ENCODE assay signal across 15 cellular contexts in the genomic region with DNA sequence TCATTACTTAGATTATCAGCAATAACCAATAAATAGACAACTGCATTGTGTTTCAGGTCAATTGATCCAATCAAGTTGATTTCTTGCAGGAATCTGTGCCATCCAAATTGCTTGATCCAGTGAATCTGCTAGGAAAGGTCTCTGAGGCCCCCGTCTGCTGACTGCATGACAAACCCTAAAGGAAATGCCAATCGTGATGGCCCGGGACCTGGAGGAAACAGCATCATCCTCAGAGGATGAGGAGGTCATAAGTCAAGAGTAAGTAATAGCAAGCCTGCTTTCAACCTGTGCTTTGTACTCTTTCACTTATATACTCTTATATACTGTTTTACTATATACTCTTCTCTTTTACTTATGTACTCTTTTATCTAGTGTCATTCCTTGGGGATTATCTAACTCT. TPM values are rescaled to one million over a fixed set of nuclear protein-coding genes. Genes with fewer than 3 reads are reported as not detected.
DNase-seq lines count a peak whose midpoint lies in the region; ATAC-seq and TF ChIP-seq lines count a peak whose summit lies in the region.
"Had no signal": no experiment of that assay in that cellular context is flagged by ENCODE, and none has a peak within 500 bp of the region (broad histone marks: within the 10 kb centered on the region; RNA-seq: fewer than 3 reads in every experiment).

No MANE protein-coding gene starts in this region.

- no peaks in the 10 kb centered on the region for H3K27me3 ChIP-seq in PC-9 (ENCODE audit: insufficient read depth, low read depth)
- H3K27me3 ChIP-seq: BE2C, spleen had no signal

- no peak overlapping the region for H3K27ac ChIP-seq in PC-9
- H3K27ac ChIP-seq: parathyroid adenoma, spleen had no signal

- H3K4me1 ChIP-seq in PC-9 (replicated peaks; ENCODE audit: insufficient read depth) = peaks cover 9% of the 10 kb centered on the region; the same call in 1 of the 2 replicates
- H3K4me1 ChIP-seq: BE2C had no signal

- no peak for ATAC-seq in stimulated activated naive CD8-positive, alpha-beta T cell treated with anti-CD3 and anti-CD28 coated beads, Interleukin-15, amount 100 ng/mL, for 72 hours
- no peak for ATAC-seq in HG02884 (IDR thresholded peaks at IDR 0.05; ENCODE audit: unreplicated experiment)
- ATAC-seq in stimulated activated memory B cell treated with anti-CD40 and anti-IgM and Interleukin-4, amounts not matched to agents 10 μg/mL and 1 μg/mL and 100 μg/mL, for 72 hours = no peak

- H3K9me3 Mint-ChIP-seq in stimulated activated naive CD8-positive, alpha-beta T cell treated with anti-CD3 and anti-CD28 coated beads, Interleukin-15, Interleukin-2, amounts not matched to agents 100 ng/mL and 50 ng/mL, for 24 hours = no peaks in the 10 kb centered on the region
- no peaks in the 10 kb centered on the region for H3K9me3 Mint-ChIP-seq in stimulated activated naive CD8-positive, alpha-beta T cell treated with anti-CD3 and anti-CD28 coated beads, Interleukin-15, amount 100 ng/mL, for 72 hours
- H3K9me3 Mint-ChIP-seq in endothelial cell (ENCODE audit: unreplicated experiment) = no peaks in the 10 kb centered on the region
- H3K9me3 Mint-ChIP-seq in stimulated activated memory B cell treated with anti-CD40 and anti-IgM and Interleukin-4, amounts not matched to agents 10 μg/mL and 1 μg/mL and 100 μg/mL, for 72 hours = no peaks in the 10 kb centered on the region

- H3F3A ChIP-seq in PC-9 (ENCODE audit: insufficient read depth, low read depth) = peaks cover 10% of the 10 kb centered on the region; the same call in 1 of the 2 replicates

- H3K4me1 Mint-ChIP-seq in stimulated activated naive CD8-positive, alpha-beta T cell treated with anti-CD3 and anti-CD28 coated beads, Interleukin-15, Interleukin-2, amounts not matched to agents 100 ng/mL and 50 ng/mL, for 24 hours (ENCODE audit: low read depth) = peaks cover 34% of the 10 kb centered on the region
- peaks cover 23% of the 10 kb centered on the region for H3K4me1 Mint-ChIP-seq in stimulated activated naive CD8-positive, alpha-beta T cell treated with anti-CD3 and anti-CD28 coated beads, Interleukin-15, amount 100 ng/mL, for 72 hours
- peaks cover 26% of the 10 kb centered on the region for H3K4me1 Mint-ChIP-seq in endothelial cell (ENCODE audit: unreplicated experiment)
- peaks cover 22% of the 10 kb centered on the region for H3K4me1 Mint-ChIP-seq in stimulated activated memory B cell treated with anti-CD40 and anti-IgM and Interleukin-4, amounts not matched to agents 10 μg/mL and 1 μg/mL and 100 μg/mL, for 72 hours

- peaks cover 5% of the 10 kb centered on the region; the same call in 1 of the 2 replicates for H4K20me1 ChIP-seq in PC-9 (ENCODE audit: insufficient read depth)

- peak overlapping the region; percentile 97; the same call in 1 of the 2 replicates for H3K4me2 ChIP-seq in PC-9

- H2AFZ ChIP-seq in PC-9 = no peak overlapping the region
- H2AFZ ChIP-seq: parathyroid adenoma had no signal

- H3K4me3 ChIP-seq in PC-9 = peak overlapping the region; percentile 99; the same call in 1 of the 2 replicates
- H3K4me3 ChIP-seq: spleen had no signal

- BruUV-seq in PC-9 (replicated peaks; lab: Mats Ljungman, UMichigan) = no TSS peak

- DNase-seq in stimulated activated naive CD8-positive, alpha-beta T cell treated with anti-CD3 and anti-CD28 coated beads, Interleukin-15, amount 100 ng/mL, for 72 hours = no peak
- DNase-seq in PC-9 = no peak
- DNase-seq in endothelial cell (ENCODE audit: low spot score) = no peak
- no peak for DNase-seq in ureter (ENCODE audit: low spot score)
- DNase-seq in NOMO-1 (lab: John Stamatoyannopoulos, UW; ENCODE audit: unreplicated experiment in 2 of 2) = no peak
- DNase-seq: BE2C, MM.1S, NCI-H2081, NCI-H524 treated with DMSO at 0.1 percent for 48 hours, spleen, T-helper 9 cell had no signal

- no peak overlapping the region for H3K27ac Mint-ChIP-seq in stimulated activated naive CD8-positive, alpha-beta T cell treated with anti-CD3 and anti-CD28 coated beads, Interleukin-15, Interleukin-2, amounts not matched to agents 100 ng/mL and 50 ng/mL, for 24 hours
- no peak overlapping the region for H3K27ac Mint-ChIP-seq in stimulated activated naive CD8-positive, alpha-beta T cell treated with anti-CD3 and anti-CD28 coated beads, Interleukin-15, amount 100 ng/mL, for 72 hours
- H3K27ac Mint-ChIP-seq in endothelial cell (ENCODE audit: unreplicated experiment) = peak overlapping the region; percentile 92
- H3K27ac Mint-ChIP-seq in stimulated activated memory B cell treated with anti-CD40 and anti-IgM and Interleukin-4, amounts not matched to agents 10 μg/mL and 1 μg/mL and 100 μg/mL, for 72 hours = no peak overlapping the region

- TF ChIP-seq CTCF in PC-9 (conservative IDR thresholded peaks at IDR 0.05) (no peak), endothelial cell (IDR thresholded peaks at IDR 0.05; ENCODE audit: unreplicated experiment) (no peak)

- H3K27me3 Mint-ChIP-seq in stimulated activated naive CD8-positive, alpha-beta T cell treated with anti-CD3 and anti-CD28 coated beads, Interleukin-15, Interleukin-2, amounts not matched to agents 100 ng/mL and 50 ng/mL, for 24 hours = no peaks in the 10 kb centered on the region
- no peaks in the 10 kb centered on the region for H3K27me3 Mint-ChIP-seq in stimulated activated naive CD8-positive, alpha-beta T cell treated with anti-CD3 and anti-CD28 coated beads, Interleukin-15, amount 100 ng/mL, for 72 hours
- peaks cover 8% of the 10 kb centered on the region for H3K27me3 Mint-ChIP-seq in endothelial cell (ENCODE audit: unreplicated experiment)
- no peaks in the 10 kb centered on the region for H3K27me3 Mint-ChIP-seq in stimulated activated memory B cell treated with anti-CD40 and anti-IgM and Interleukin-4, amounts not matched to agents 10 μg/mL and 1 μg/mL and 100 μg/mL, for 72 hours

- CTCF ChIA-PET in PC-9 (lab: Charles Lee) = interaction anchor here (0.6 kb wide), 1 partner anchor 46 kb away, joined by 3 read pairs; no protein-coding TSS in a partner anchor

- H3K9me3 ChIP-seq in PC-9 (ENCODE audit: insufficient read depth, low read depth) = no peaks in the 10 kb centered on the region
- H3K9me3 ChIP-seq: BE2C, spleen had no signal

- peak overlapping the region; percentile 38 for H3K4me3 Mint-ChIP-seq in stimulated activated naive CD8-positive, alpha-beta T cell treated with anti-CD3 and anti-CD28 coated beads, Interleukin-15, Interleukin-2, amounts not matched to agents 100 ng/mL and 50 ng/mL, for 24 hours
- H3K4me3 Mint-ChIP-seq in stimulated activated naive CD8-positive, alpha-beta T cell treated with anti-CD3 and anti-CD28 coated beads, Interleukin-15, amount 100 ng/mL, for 72 hours = no peak overlapping the region
- peak overlapping the region; percentile 77 for H3K4me3 Mint-ChIP-seq in endothelial cell (ENCODE audit: unreplicated experiment)
- H3K4me3 Mint-ChIP-seq in stimulated activated memory B cell treated with anti-CD40 and anti-IgM and Interleukin-4, amounts not matched to agents 10 μg/mL and 1 μg/mL and 100 μg/mL, for 72 hours = no peak overlapping the region

- POLR2A ChIA-PET in PC-9 (lab: Charles Lee; ENCODE audit: unreplicated experiment) = interaction anchor here (0.6 kb wide), 1 partner anchor 132 kb away, joined by 5 read pairs; no protein-coding TSS in a partner anchor

- peaks cover 20% of the 10 kb centered on the region for H3K36me3 Mint-ChIP-seq in stimulated activated naive CD8-positive, alpha-beta T cell treated with anti-CD3 and anti-CD28 coated beads, Interleukin-15, Interleukin-2, amounts not matched to agents 100 ng/mL and 50 ng/mL, for 24 hours (ENCODE audit: low read depth)
- H3K36me3 Mint-ChIP-seq in endothelial cell (ENCODE audit: low read depth, unreplicated experiment) = peaks cover 3% of the 10 kb centered on the region
- no peaks in the 10 kb centered on the region for H3K36me3 Mint-ChIP-seq in stimulated activated memory B cell treated with anti-CD40 and anti-IgM and Interleukin-4, amounts not matched to agents 10 μg/mL and 1 μg/mL and 100 μg/mL, for 72 hours

- peaks cover 48% of the 10 kb centered on the region for H3K79me2 ChIP-seq in PC-9 (ENCODE audit: low read depth)
- H3K79me2 ChIP-seq: parathyroid adenoma had no signal

- H3K36me3 ChIP-seq in PC-9 (ENCODE audit: low read depth) = 0 out of 2 replicates have a peak, but pooled peaks cover 5% of the 10 kb centered on the region

- intact Hi-C loops in PC-9 (cut with micrococcal nuclease; ENCODE audit: unreplicated experiment) = loop anchor here (5.0 kb wide), 3 partner anchors 319 to 1046 kb away; partner anchors contain the start of genes NEK9 and TGFB3

- H3K9me2 ChIP-seq in PC-9 (ENCODE audit: insufficient read depth) = no peaks in the 10 kb centered on the region

RNA-seq across cellular contexts. Expression of gene TTLL5, which starts 1.9 kb away (rescaled TPM):
- total RNA-seq in PC-9 (2021) (60.3 and 75.3 TPM in 2 replicates), endothelial cell (ENCODE audit: unreplicated experiment) (62.8 TPM), ureter (54.0 TPM)

RNA-seq across cellular contexts. Expression of gene ERG28, which starts 2.3 kb away (rescaled TPM):
- total RNA-seq in PC-9 (2021) (25.2 and 32.5 TPM in 2 replicates), endothelial cell (ENCODE audit: unreplicated experiment) (35.0 TPM), ureter (27.4 TPM)

Comparison
In these comparisons a context has a peak if more than half of its experiments do, and no peak if none do; other contexts are left out.
1. H3K4me3 Mint-ChIP-seq: peak in stimulated activated naive CD8-positive, alpha-beta T cell treated with anti-CD3 and anti-CD28 coated beads, Interleukin-15, Interleukin-2, amounts not matched to agents 100 ng/mL and 50 ng/mL, for 24 hours (single experiment) and endothelial cell (single experiment); none in stimulated activated naive CD8-positive, alpha-beta T cell treated with anti-CD3 and anti-CD28 coated beads, Interleukin-15, amount 100 ng/mL, for 72 hours (0 of 2) and stimulated activated memory B cell treated with anti-CD40 and anti-IgM and Interleukin-4, amounts not matched to agents 10 μg/mL and 1 μg/mL and 100 μg/mL, for 72 hours (single experiment).